ENCODE assay signal across 8 cellular contexts in genomic region chr20:50919567-50919966, GRCh38. TPM values are rescaled to one million over a fixed set of nuclear protein-coding genes. Genes with fewer than 3 reads are reported as not detected.
A peak's percentile ranks its signal among the peaks of the same experiment; 100 is the strongest.
DNase-seq lines count a peak whose midpoint lies in the region; ATAC-seq, FAIRE-seq and TF ChIP-seq lines count a peak whose summit lies in the region.

No MANE protein-coding gene starts in this region.

- 53 to 62% methylated on average over 6 of the region's 6 CpGs for WGBS in GM23248 (ENCODE audit: low coverage in 1 of 2, low lambda C conversion rate in 2 of 2, missing lambda C conversion rate in 2 of 2), 2 experiments
- 71 to 74% methylated on average over 6 of the region's 6 CpGs for WGBS in lung, 2 donors

- H3K9ac ChIP-seq in GM23248, result no peak overlapping the region

- H3K27ac ChIP-seq in GM23248 (peak overlapping the region; percentile 63), lung (ENCODE audit: low read depth in 1 of 2, low read length in 1 of 2) (no peak overlapping the region)

- ATAC-seq in lung (ENCODE audit: insufficient read depth, low FRiP score) (no peak), GM18858 (IDR thresholded peaks at IDR 0.05; ENCODE audit: unreplicated experiment) (no peak)

- H3K9me3 ChIP-seq in GM23248 (ENCODE audit: low read depth) (no peaks in the 10 kb centered on the region), lung (ENCODE audit: control insufficient read depth in 2 of 2, insufficient read depth in 1 of 2, low read length in 1 of 2) (no peaks in the 10 kb centered on the region)

- no peaks in the 10 kb centered on the region for H3K9me2 ChIP-seq in GM23248 (ENCODE audit: insufficient read depth)

- DNase-seq in AG08395 (ENCODE audit: low spot score) (peak; percentile 41), GM23248 (peak; percentile 89), amniotic epithelial cell (ENCODE audit: low read depth) (peak; percentile 96), lung (ENCODE audit: low spot score) (peak; percentile 62), NCI-H510A treated with DMSO at 0.1 percent for 48 hours (lab: John Stamatoyannopoulos, UW) (no peak), NOMO-1 treated with DMSO at 0.1 percent for 48 hours (lab: John Stamatoyannopoulos, UW; ENCODE audit: unreplicated experiment) (no peak), urothelium cell line (ENCODE audit: low spot score) (no peak)

- H3K4me2 ChIP-seq in GM23248 (ENCODE audit: unreplicated experiment), result peak overlapping the region; percentile 6

- peaks cover 65% of the 10 kb centered on the region for H3K4me1 ChIP-seq in GM23248 (ENCODE audit: insufficient read depth)
- peaks cover 6 to 36% of the 10 kb centered on the region in 2 donors for H3K4me1 ChIP-seq in lung (ENCODE audit: control insufficient read depth in 2 of 2, insufficient read depth in 2 of 2, low read length in 2 of 2)

- peaks cover 100% of the 10 kb centered on the region for H3K79me2 ChIP-seq in GM23248 (ENCODE audit: insufficient read depth)

- FAIRE-seq in urothelium cell line (lab: Jason Lieb, UNC), result no peak

- peaks cover 6% of the 10 kb centered on the region; the same call in 1 of the 2 replicates for H3K36me3 ChIP-seq in GM23248 (ENCODE audit: low read depth)
- peaks cover 0 to 2% of the 10 kb centered on the region in 2 donors for H3K36me3 ChIP-seq in lung (ENCODE audit: control insufficient read depth in 2 of 2, insufficient read depth in 2 of 2, low read length in 2 of 2)

- H4K20me1 ChIP-seq in GM23248 (ENCODE audit: insufficient read depth), result peaks cover 24% of the 10 kb centered on the region

- in situ Hi-C loops in GM23248 (cut with MboI), result no loop called here

- no peak for TF ChIP-seq CTCF in lung (IDR thresholded peaks at IDR 0.05; ENCODE audit: control extremely low read depth, extremely low read depth)

- H3K27me3 ChIP-seq in GM23248 (replicated peaks; ENCODE audit: insufficient read depth) (no peaks in the 10 kb centered on the region), lung (ENCODE audit: control insufficient read depth, insufficient read depth) (no peaks in the 10 kb centered on the region)

- H3K4me3 ChIP-seq in GM23248 (no peak overlapping the region), lung (no peak overlapping the region)

- H2AFZ ChIP-seq in GM23248, result no peak overlapping the region

- H3F3A ChIP-seq in GM23248 (ENCODE audit: insufficient read depth), result peaks cover 56% of the 10 kb centered on the region

RNA-seq across cellular contexts. Expression of gene ADNP, which starts 11.7 kb away (rescaled TPM):
- total RNA-seq in GM23248 (2014; rRNA removed; shearing (Covaris generic)), result 14.9 and 15.0 TPM in 2 replicates
- polyA plus RNA-seq in GM23248 (2016; fragmentation: Nextera tagmentation; extraction: Ambion mirVana) (32.6 and 34.2 TPM in 2 replicates), lung (10 to 100 TPM; 18.0 to 33.9 TPM)
- 10 to 100 TPM; 49.0 to 81.5 TPM for total RNA-seq in lung

RNA-seq across cellular contexts. Expression of gene DPM1, which starts 38.8 kb away (rescaled TPM):
- 59.1 and 93.1 TPM in 2 replicates for total RNA-seq in GM23248 (2014; rRNA removed; shearing (Covaris generic))
- 122 and 127 TPM in 2 replicates for polyA plus RNA-seq in GM23248 (2016; fragmentation: Nextera tagmentation; extraction: Ambion mirVana)
- total RNA-seq in lung, result 10 to 100 TPM; 32.2 to 34.5 TPM
- polyA plus RNA-seq in lung, result 10 to 100 TPM; 27.9 to 57.3 TPM

RNA-seq across cellular contexts. Expression of gene MOCS3, which starts 39.1 kb away (rescaled TPM):
- 7.2 and 11.5 TPM in 2 replicates for total RNA-seq in GM23248 (2014; rRNA removed; shearing (Covaris generic))
- 5.3 and 5.6 TPM in 2 replicates for polyA plus RNA-seq in GM23248 (2016; fragmentation: Nextera tagmentation; extraction: Ambion mirVana)
- 1 to 10 TPM; 3.3 to 5.9 TPM for total RNA-seq in lung
- 1 to 10 TPM; 1.8 to 3.4 TPM for polyA plus RNA-seq in lung

Comparison
In these comparisons a context has a peak if more than half of its experiments do, and no peak if none do; other contexts are left out.
1. DNase-seq: peak in AG08395 (single experiment), GM23248 (single experiment), amniotic epithelial cell (single experiment) and lung (single experiment); none in NCI-H510A treated with DMSO at 0.1 percent for 48 hours (single experiment), NOMO-1 treated with DMSO at 0.1 percent for 48 hours (single experiment) and urothelium cell line (single experiment).